In genomic region chr2:63435080-63435479, GRCh38 we compare ENCODE assay signal across 21 cellular contexts.
"Had no signal": no experiment of that assay in that cellular context is flagged by ENCODE, and none has a peak within 500 bp of the region (broad histone marks: within the 10 kb centered on the region; RNA-seq: fewer than 3 reads in every experiment).

No MANE protein-coding gene starts in this region.

- H3K9ac ChIP-seq: SK-N-SH had no signal

- H3K27ac ChIP-seq: RWPE1 had no signal

- H3K9me3 ChIP-seq: SK-N-SH had no signal

- H3K9me2 ChIP-seq: SK-N-SH had no signal

- DNase-seq: IMR-90, Karpas-422, KG1, MM.1S, NCI-H1417 treated with DMSO at 0.1 percent for 48 hours, NCI-H1694, NCI-H187 treated with DMSO at 0.1 percent for 48 hours, NCI-H2029 treated with DMSO at 0.1 percent for 48 hours, NCI-H2171 treated with DMSO at 0.1 percent for 48 hours, NCI-H226, NCI-H446, NCI-H510A, NCI-H524 treated with DMSO at 0.1 percent for 48 hours, PC-3, SHP77, SK-N-SH, SW 1271, T-cell had no signal

- ATAC-seq: HepG2, Panc1, PC-3, T-cell had no signal

- H3K4me2 ChIP-seq: SK-N-SH had no signal
